25 cellular contexts compared by ENCODE assay signal in the genomic region with DNA sequence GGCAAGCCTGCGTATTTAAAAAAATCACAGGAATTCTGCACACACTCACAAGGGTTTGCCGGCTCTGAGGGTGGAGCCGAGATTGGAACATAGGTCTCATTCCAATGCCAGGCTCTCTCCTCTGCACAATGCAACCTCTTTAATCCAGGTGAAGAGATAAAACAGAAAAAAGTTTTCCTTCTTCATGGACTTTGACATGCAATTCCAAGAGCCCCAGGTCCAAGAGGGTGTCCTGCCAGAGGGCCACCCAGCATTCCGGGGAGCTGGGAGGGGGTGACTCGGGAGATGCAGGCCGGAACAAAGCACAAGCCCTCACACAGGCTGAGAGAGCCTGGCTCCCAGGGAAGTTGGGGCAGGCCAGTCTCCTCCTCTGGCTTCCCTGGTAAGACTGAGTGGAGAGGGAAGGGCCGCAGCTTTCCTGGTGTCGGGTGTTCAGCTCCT. TPM values are rescaled to one million over a fixed set of nuclear protein-coding genes. Genes with fewer than 3 reads are reported as not detected.
A peak's percentile ranks its signal among the peaks of the same experiment; 100 is the strongest.
DNase-seq lines count a peak whose midpoint lies in the region; ATAC-seq, FAIRE-seq and TF ChIP-seq lines count a peak whose summit lies in the region.
"Had no signal": no experiment of that assay in that cellular context is flagged by ENCODE, and none has a peak within 500 bp of the region (broad histone marks: within the 10 kb centered on the region; RNA-seq: fewer than 3 reads in every experiment).

No MANE protein-coding gene starts in this region.

- no peak for FAIRE-seq in keratinocyte (lab: Jason Lieb, UNC)
- FAIRE-seq: astrocyte, kidney had no signal

- no peak overlapping the region for H4K8ac ChIP-seq in trophoblast cell (ENCODE audit: low read depth, low read length)

- H4K20me1 ChIP-seq in keratinocyte (ENCODE audit: control insufficient read depth, extremely low read depth, insufficient read depth, low read length), result no peaks in the 10 kb centered on the region

- no peaks in the 10 kb centered on the region for H3K79me1 ChIP-seq in trophoblast cell (ENCODE audit: low read length)

- dilution Hi-C loops in keratinocyte (cut with MboI; ENCODE audit: extremely low pct_ligation_motif_present, low sequenced_read_pairs), result no loop called here

- no peaks in the 10 kb centered on the region for H3K36me3 ChIP-seq in WERI-Rb-1
- H3K36me3 ChIP-seq in keratinocyte (ENCODE audit: control insufficient read depth in 2 of 2, extremely low read depth in 1 of 2, insufficient read depth in 2 of 2, low read length in 2 of 2), result no peaks in the 10 kb centered on the region
- no peaks in the 10 kb centered on the region for H3K36me3 ChIP-seq in trophoblast cell (ENCODE audit: control insufficient read depth in 1 of 2, insufficient read depth in 2 of 2, low read length in 2 of 2)
- no peaks in the 10 kb centered on the region for H3K36me3 ChIP-seq in psoas muscle (ENCODE audit: insufficient read depth in 1 of 2, low read depth in 1 of 2)
- H3K36me3 ChIP-seq: neutrophil, thyroid gland had no signal

- no peak overlapping the region for H2BK120ac ChIP-seq in trophoblast cell (ENCODE audit: insufficient read depth, low read length, poor library complexity)

- H2BK12ac ChIP-seq in trophoblast cell (ENCODE audit: low read length), result no peak overlapping the region

- peaks cover 31 to 45% of the 10 kb centered on the region in 2 donors for H3K4me1 Mint-ChIP-seq in immature natural killer cell
- no peaks in the 10 kb centered on the region for H3K4me1 Mint-ChIP-seq in chondrocyte (ENCODE audit: low read depth)

- H3K4ac ChIP-seq in trophoblast cell (ENCODE audit: low read depth, low read length), result no peak overlapping the region

- H3K27me3 Mint-ChIP-seq in immature natural killer cell (ENCODE audit: low read depth in 3 of 3), result peaks cover 2 to 4% (median 3%) of the 10 kb centered on the region in 3 donors
- no peaks in the 10 kb centered on the region for H3K27me3 Mint-ChIP-seq in chondrocyte (ENCODE audit: low read depth)

- H4K12ac ChIP-seq in trophoblast cell (ENCODE audit: low read depth, low read length), result no peak overlapping the region

- H3K36me3 Mint-ChIP-seq in immature natural killer cell, result no peaks in the 10 kb centered on the region
- no peaks in the 10 kb centered on the region for H3K36me3 Mint-ChIP-seq in chondrocyte (ENCODE audit: low read depth)

- no peak overlapping the region for H2AFZ ChIP-seq in keratinocyte (ENCODE audit: control insufficient read depth, low read length)
- H2AFZ ChIP-seq in trophoblast cell (ENCODE audit: insufficient read depth, low read length, poor library complexity), result no peak overlapping the region

- no peak overlapping the region for H3K18ac ChIP-seq in trophoblast cell (ENCODE audit: low read length)

- H3K4me3 ChIP-seq in WERI-Rb-1 (ENCODE audit: low read depth, low read length), result no peak overlapping the region
- no peak overlapping the region for H3K4me3 ChIP-seq in keratinocyte (ENCODE audit: control insufficient read depth in 2 of 3, extremely low read depth in 1 of 3, insufficient read depth in 2 of 3, low read depth in 1 of 3, low read length in 3 of 3)
- H3K4me3 ChIP-seq in trophoblast cell (ENCODE audit: low read depth, low read length), result no peak overlapping the region
- H3K4me3 ChIP-seq in psoas muscle, result no peak overlapping the region
- H3K4me3 ChIP-seq: thyroid gland had no signal

- H3K27ac Mint-ChIP-seq in immature natural killer cell, result no peak overlapping the region
- H3K27ac Mint-ChIP-seq in chondrocyte (ENCODE audit: unreplicated experiment), result no peak overlapping the region
- H3K27ac Mint-ChIP-seq: activated CD4-positive, alpha-beta T cell treated with anti-CD3 and anti-CD28 coated beads for 36 hours; activated naive CD8-positive, alpha-beta T cell treated with anti-CD3 and anti-CD28 coated beads, Interleukin-2, amount 10 ng/mL, durations not matched to agents 7 days and 5 days; stimulated activated naive CD8-positive, alpha-beta T cell treated with anti-CD3 and anti-CD28 coated beads, Interleukin-15, Interleukin-2, amounts not matched to agents 100 ng/mL and 50 ng/mL, for 24 hours had no signal

- no peaks in the 10 kb centered on the region for H3K27me3 ChIP-seq in WERI-Rb-1 (ENCODE audit: insufficient read depth, low read depth, severe bottlenecking)
- H3K27me3 ChIP-seq in keratinocyte (ENCODE audit: control insufficient read depth, extremely low read depth, insufficient read depth, low read length), result no peaks in the 10 kb centered on the region
- no peaks in the 10 kb centered on the region for H3K27me3 ChIP-seq in trophoblast cell (ENCODE audit: insufficient read depth, low read length)
- H3K27me3 ChIP-seq in psoas muscle (ENCODE audit: insufficient read depth in 3 of 3, low read length in 2 of 3), result peaks cover 0 to 4% (median 0%) of the 10 kb centered on the region in 3 donors
- H3K27me3 ChIP-seq: thyroid gland had no signal

- H4K91ac ChIP-seq in trophoblast cell (ENCODE audit: low read depth, low read length), result no peak overlapping the region

- no peak overlapping the region for H3K23ac ChIP-seq in trophoblast cell (ENCODE audit: low read length)

- no peaks in the 10 kb centered on the region for H3K9me3 Mint-ChIP-seq in immature natural killer cell
- H3K9me3 Mint-ChIP-seq in chondrocyte (ENCODE audit: low read depth), result no peaks in the 10 kb centered on the region
- H3K9me3 Mint-ChIP-seq: activated naive CD8-positive, alpha-beta T cell treated with anti-CD3 and anti-CD28 coated beads, Interleukin-2, amount 10 ng/mL, durations not matched to agents 7 days and 5 days; stimulated activated naive CD8-positive, alpha-beta T cell treated with anti-CD3 and anti-CD28 coated beads, Interleukin-15, Interleukin-2, amounts not matched to agents 100 ng/mL and 50 ng/mL, for 24 hours had no signal

- no peaks in the 10 kb centered on the region for H3K9me3 ChIP-seq in WERI-Rb-1 (ENCODE audit: severe bottlenecking)
- no peaks in the 10 kb centered on the region for H3K9me3 ChIP-seq in keratinocyte (ENCODE audit: control insufficient read depth, low read depth, low read length)
- H3K9me3 ChIP-seq in trophoblast cell (ENCODE audit: insufficient read depth, low read depth, low read length), result no peaks in the 10 kb centered on the region
- no peaks in the 10 kb centered on the region for H3K9me3 ChIP-seq in psoas muscle
- H3K9me3 ChIP-seq: neutrophil, thyroid gland had no signal

- intact Hi-C loops in psoas muscle (cut with DNase I), result no loop called here

- no peak for ATAC-seq in psoas muscle
- ATAC-seq: activated CD4-positive, alpha-beta T cell treated with anti-CD3 and anti-CD28 coated beads for 36 hours had no signal

- H3K79me2 ChIP-seq in keratinocyte (ENCODE audit: control insufficient read depth, insufficient read depth, low read length) (no peaks in the 10 kb centered on the region), trophoblast cell (ENCODE audit: control insufficient read depth, insufficient read depth, low read length, poor library complexity) (no peaks in the 10 kb centered on the region)

- no peak overlapping the region for H2BK5ac ChIP-seq in trophoblast cell (ENCODE audit: low read depth, low read length, poor library complexity)

- H3K9me1 ChIP-seq in keratinocyte (ENCODE audit: control insufficient read depth, extremely low read depth, insufficient read depth, low read length), result no peaks in the 10 kb centered on the region

- WGBS in trophoblast cell (ENCODE audit: extremely low coverage, insufficient coverage, insufficient read length), result no CpG with 5 or more reads among the region's 8 CpGs
- WGBS in psoas muscle, 3 donors, result 81 to 85% (median 82%) methylated on average over 8 of the region's 8 CpGs

- H3K4me3 Mint-ChIP-seq in immature natural killer cell (no peak overlapping the region), chondrocyte (ENCODE audit: unreplicated experiment) (no peak overlapping the region)
- H3K4me3 Mint-ChIP-seq: activated CD4-positive, alpha-beta T cell treated with anti-CD3 and anti-CD28 coated beads for 36 hours; activated naive CD8-positive, alpha-beta T cell treated with anti-CD3 and anti-CD28 coated beads, Interleukin-2, amount 10 ng/mL, durations not matched to agents 7 days and 5 days; stimulated activated naive CD8-positive, alpha-beta T cell treated with anti-CD3 and anti-CD28 coated beads, Interleukin-15, Interleukin-2, amounts not matched to agents 100 ng/mL and 50 ng/mL, for 24 hours had no signal

- peak overlapping the region; percentile 42 for H3K4me2 ChIP-seq in keratinocyte (ENCODE audit: control insufficient read depth, extremely low read depth, insufficient read depth, low read depth, low read length)
- H3K4me2 ChIP-seq in trophoblast cell (ENCODE audit: low read length), result no peak overlapping the region

- no peak overlapping the region for H2AK5ac ChIP-seq in trophoblast cell (ENCODE audit: low read length)

- peaks cover 11% of the 10 kb centered on the region for H3K4me1 ChIP-seq in keratinocyte (ENCODE audit: control insufficient read depth, extremely low read depth, insufficient read depth, low read length)
- peaks cover 5 to 9% of the 10 kb centered on the region in 2 experiments for H3K4me1 ChIP-seq in trophoblast cell (ENCODE audit: control insufficient read depth in 1 of 2, insufficient read depth in 2 of 2, low read length in 2 of 2)
- H3K4me1 ChIP-seq in psoas muscle, result no peaks in the 10 kb centered on the region

- H3K27ac ChIP-seq in WERI-Rb-1 (peak overlapping the region; percentile 46), keratinocyte (ENCODE audit: control insufficient read depth, insufficient read depth, low read length) (no peak overlapping the region), trophoblast cell (ENCODE audit: low read depth, low read length) (no peak overlapping the region), psoas muscle (no peak overlapping the region)
- H3K27ac ChIP-seq: neutrophil had no signal

- TF ChIP-seq CTCF in WERI-Rb-1 (IDR thresholded peaks at IDR 0.05; ENCODE audit: low read depth, low read length) (no peak), keratinocyte (optimal IDR thresholded peaks at IDR 0.05 in 1 of 3, IDR thresholded peaks at IDR 0.05 in 1 of 3, conservative IDR thresholded peaks at IDR 0.05 in 1 of 3; ENCODE audit: extremely low read depth in 1 of 3, insufficient read depth in 2 of 3, low read length in 3 of 3) (no peak), chondrocyte (IDR thresholded peaks at IDR 0.05) (no peak), psoas muscle (IDR thresholded peaks at IDR 0.05) (no peak)

- no peak overlapping the region for H3K14ac ChIP-seq in trophoblast cell (ENCODE audit: low read length)

- H3K9ac ChIP-seq in keratinocyte (ENCODE audit: control insufficient read depth, extremely low read depth, insufficient read depth, low read length), result no peak overlapping the region
- H3K9ac ChIP-seq in trophoblast cell (ENCODE audit: low read length), result no peak overlapping the region

- DNase-seq in ELF-1 (ENCODE audit: low read depth, low spot score), result peak; percentile 34
- DNase-seq in WERI-Rb-1, result peak; percentile 30
- DNase-seq in keratinocyte (ENCODE audit: low read depth, low spot score), result no peak
- peak; percentile 67 to 82 for DNase-seq in trophoblast cell
- no peak for DNase-seq in immature natural killer cell
- DNase-seq in chondrocyte (ENCODE audit: low spot score), result no peak
- no peak for DNase-seq in DMS79 treated with DMSO at 0.1 percent for 48 hours (lab: John Stamatoyannopoulos, UW)
- DNase-seq in psoas muscle, result no peak
- DNase-seq: activated CD4-positive, alpha-beta T cell treated with anti-CD3 and anti-CD28 coated beads for 36 hours; activated effector memory CD4-positive, alpha-beta T cell treated with anti-CD3 and anti-CD28 coated beads, Interleukin-2, amount 50 U/mL, for 16 hours; activated naive CD8-positive, alpha-beta T cell treated with anti-CD3 and anti-CD28 coated beads, Interleukin-2, amount 10 ng/mL, durations not matched to agents 7 days and 5 days; activated T-cell treated with anti-CD3 and anti-CD28 coated beads for 4 hours; central memory CD4-positive, alpha-beta T cell; COR-L47; dermis blood vessel endothelial cell; DND-41; KG1; kidney; MM.1S; NCI-H2029 treated with DMSO at 0.1 percent for 48 hours; NCI-H748 treated with DMSO at 0.1 percent for 48 hours had no signal

RNA-seq across cellular contexts. Expression of a gene that starts 6.7 kb away (rescaled TPM):
- polyA plus RNA-seq in keratinocyte (6.9 to 10.1 TPM (median 9.2 TPM) in 3 replicates), immature natural killer cell (1 to 10 TPM in 1 of 3 donors, under 1 TPM in 1, not detected in 1; 0.43 to 2.8 TPM), psoas muscle (under 1 TPM; 0.06 to 0.12 (median 0.07) TPM)
- polyA plus RNA-seq in keratinocyte (2011; ENCODE audit: low read depth), result 2.1 TPM
- polyA plus RNA-seq in keratinocyte (2011; cell fraction: cytosol; rRNA removed), result 5.6 and 5.8 TPM in 2 replicates
- polyA plus RNA-seq in keratinocyte (2011; cell fraction: nucleus; rRNA removed), result 18.1 and 22.1 TPM in 2 replicates
- polyA plus RNA-seq in keratinocyte (2012; ENCODE audit: low replicate concordance), result 5.7 and 6.9 TPM in 2 replicates
- 16.7 to 19.5 TPM (median 17.8 TPM) in 3 replicates for polyA minus RNA-seq in keratinocyte
- polyA minus RNA-seq in keratinocyte (2011; cell fraction: cytosol; rRNA and poly(A)+ RNA removed), result 10.6 TPM
- polyA minus RNA-seq in keratinocyte (2011; cell fraction: nucleus; rRNA and poly(A)+ RNA removed), result 15.8 and 25.9 TPM in 2 replicates
- 2.3 and 2.7 TPM in 2 replicates for polyA plus RNA-seq in trophoblast cell (2013)
- total RNA-seq in chondrocyte (6.1 to 7.7 TPM (median 7.4 TPM) in 3 replicates), psoas muscle (under 1 TPM in 3 of 4 donors, not detected in 1; 0.55 to 0.93 (median 0.90) TPM)

Comparison
In these comparisons a context has a peak if more than half of its experiments do, and no peak if none do; other contexts are left out.
1. DNase-seq: peak in ELF-1 (single experiment), WERI-Rb-1 (single experiment) and trophoblast cell (2 of 2); none in keratinocyte (single experiment), immature natural killer cell (0 of 3), chondrocyte (single experiment), DMS79 treated with DMSO at 0.1 percent for 48 hours (single experiment) and psoas muscle (0 of 2).